Comparison of ENCODE assay signal across 7 cellular contexts in the genomic region with DNA sequence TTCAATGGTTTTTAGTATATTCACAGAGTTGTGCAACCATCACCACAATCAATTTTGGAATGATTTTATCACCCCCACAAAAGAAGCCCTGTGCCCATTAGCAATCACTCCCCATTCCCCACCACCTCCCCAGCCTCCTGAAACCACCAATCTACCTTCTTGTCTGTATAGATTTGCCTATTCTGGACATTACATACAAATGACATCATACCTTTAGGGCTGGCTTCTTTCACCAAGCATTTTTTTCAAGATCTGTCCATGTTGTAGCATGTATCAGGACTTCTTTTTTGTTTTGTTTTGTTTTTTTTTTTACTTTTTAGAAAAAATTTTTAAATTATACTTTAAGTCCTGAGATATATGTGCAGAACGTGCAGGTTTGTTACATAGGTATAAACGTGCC.
"Had no signal": no experiment of that assay in that cellular context is flagged by ENCODE, and none has a peak within 500 bp of the region (broad histone marks: within the 10 kb centered on the region; RNA-seq: fewer than 3 reads in every experiment).

No MANE protein-coding gene starts in this region.

- DNase-seq: IMR-90, KBM-7, KG1 had no signal

- H3K27ac Mint-ChIP-seq: IgD-negative memory B cell had no signal

- H3K4me3 Mint-ChIP-seq: IgD-negative memory B cell had no signal

- H3K27ac ChIP-seq: HL-60 had no signal

- H3K4me3 ChIP-seq: K562 had no signal

- H3K4me1 Mint-ChIP-seq: IgD-negative memory B cell had no signal

- FAIRE-seq: HTR-8/SVneo, K562 had no signal

- ATAC-seq: K562 had no signal
